Comparison of ENCODE assay signal across 14 cellular contexts in genomic region chr21:38208118-38208517, GRCh38. TPM values are rescaled to one million over a fixed set of nuclear protein-coding genes. Genes with fewer than 3 reads are reported as not detected.
"Had no signal": no experiment of that assay in that cellular context is flagged by ENCODE, and none has a peak within 500 bp of the region (broad histone marks: within the 10 kb centered on the region; RNA-seq: fewer than 3 reads in every experiment).

No MANE protein-coding gene starts in this region.

- H3K4me3 Mint-ChIP-seq: stimulated activated memory B cell treated with anti-CD40 and anti-IgM and Interleukin-4, amounts not matched to agents 10 μg/mL and 1 μg/mL and 100 μg/mL, for 72 hours had no signal

- H3K4me1 Mint-ChIP-seq: stimulated activated memory B cell treated with anti-CD40 and anti-IgM and Interleukin-4, amounts not matched to agents 10 μg/mL and 1 μg/mL and 100 μg/mL, for 72 hours had no signal

- ATAC-seq: gastrocnemius medialis; heart left ventricle; left cardiac atrium; pancreas; stimulated activated memory B cell treated with anti-CD40 and anti-IgM and Interleukin-4, amounts not matched to agents 10 μg/mL and 1 μg/mL and 100 μg/mL, for 72 hours had no signal

- H3K27ac ChIP-seq: ascending aorta, breast epithelium, gastrocnemius medialis, heart left ventricle, pancreas had no signal

- H3K27ac Mint-ChIP-seq: stimulated activated memory B cell treated with anti-CD40 and anti-IgM and Interleukin-4, amounts not matched to agents 10 μg/mL and 1 μg/mL and 100 μg/mL, for 72 hours had no signal

- H3K27me3 ChIP-seq: ascending aorta, pancreas had no signal

- H3K36me3 ChIP-seq: ascending aorta, breast epithelium, gastrocnemius medialis, heart left ventricle, pancreas had no signal

- H3K36me3 Mint-ChIP-seq: stimulated activated memory B cell treated with anti-CD40 and anti-IgM and Interleukin-4, amounts not matched to agents 10 μg/mL and 1 μg/mL and 100 μg/mL, for 72 hours had no signal

- H3K9me3 ChIP-seq: gastrocnemius medialis, pancreas had no signal

- H3K4me3 ChIP-seq: ascending aorta, breast epithelium, gastrocnemius medialis, heart left ventricle, lung, pancreas had no signal

- DNase-seq: activated CD4-positive, alpha-beta T cell treated with anti-CD3 and anti-CD28 coated beads, Interleukin-2, amount 50 U/mL, for 4 hours; activated gamma-delta T cell treated with Interleukin-2 at 50 U/mL for 16 hours; activated T-cell treated with anti-CD3 and anti-CD28 coated beads, Interleukin-2, amount 50 U/mL, for 48 hours; cerebellar nuclear complex; gastrocnemius medialis; heart left ventricle; left cardiac atrium; midbrain; pancreas had no signal

- H3K4me1 ChIP-seq: ascending aorta, breast epithelium, gastrocnemius medialis, heart left ventricle, pancreas had no signal

RNA-seq across cellular contexts. Expression of gene KCNJ15, which starts 48.7 kb away (rescaled TPM):
- polyA plus RNA-seq: neural cell had no signal
